ENCODE assay signal across 10 cellular contexts in genomic region chr1:15965228-15965767, GRCh38. TPM values are rescaled to one million over a fixed set of nuclear protein-coding genes. Genes with fewer than 3 reads are reported as not detected.
A peak's percentile ranks its signal among the peaks of the same experiment; 100 is the strongest.
DNase-seq lines count a peak whose midpoint lies in the region; ATAC-seq and TF ChIP-seq lines count a peak whose summit lies in the region.
"Had no signal": no experiment of that assay in that cellular context is flagged by ENCODE, and none has a peak within 500 bp of the region (broad histone marks: within the 10 kb centered on the region; RNA-seq: fewer than 3 reads in every experiment).

No MANE protein-coding gene starts in this region.

- peak; percentile 19 for ATAC-seq in activated CD8-positive, alpha-beta T cell treated with anti-CD3 and anti-CD28 coated beads for 36 hours
- ATAC-seq in foreskin keratinocyte (no peak), left colon (no peak), GM18520 (IDR thresholded peaks at IDR 0.05; ENCODE audit: unreplicated experiment) (no peak)

- no peaks in the 10 kb centered on the region for H3K27me3 Mint-ChIP-seq in activated CD8-positive, alpha-beta T cell treated with anti-CD3 and anti-CD28 coated beads for 36 hours

- H3K27me3 ChIP-seq in foreskin keratinocyte = no peaks in the 10 kb centered on the region

- no peak for TF ChIP-seq CTCF in activated CD8-positive, alpha-beta T cell treated with anti-CD3 and anti-CD28 coated beads for 36 hours (IDR thresholded peaks at IDR 0.05)
- no peak for TF ChIP-seq CTCF in foreskin keratinocyte (conservative IDR thresholded peaks at IDR 0.05)

- POLR2A ChIA-PET in activated CD8-positive, alpha-beta T cell treated with anti-CD3 and anti-CD28 coated beads for 36 hours (lab: Charles Lee) = interaction anchor here (0.6 to 4.4 kb wide), 10 partner anchors 10 to 132 kb away, joined by 3 to 50 read pairs (median 4); partner anchors contain the start of genes SPEN and ZBTB17

- peaks cover 90% of the 10 kb centered on the region for H3K4me1 Mint-ChIP-seq in activated CD8-positive, alpha-beta T cell treated with anti-CD3 and anti-CD28 coated beads for 36 hours (ENCODE audit: low read depth)

- no peaks in the 10 kb centered on the region for H3K9me3 Mint-ChIP-seq in activated CD8-positive, alpha-beta T cell treated with anti-CD3 and anti-CD28 coated beads for 36 hours

- CTCF ChIA-PET in activated CD8-positive, alpha-beta T cell treated with anti-CD3 and anti-CD28 coated beads for 36 hours (lab: Charles Lee) = interaction anchor here (1.0 to 1.8 kb wide), 6 partner anchors 9 to 118 kb away, joined by 4 to 7 read pairs (median 5); partner anchors contain the start of genes SPEN and ZBTB17

- H3K27ac Mint-ChIP-seq in activated CD8-positive, alpha-beta T cell treated with anti-CD3 and anti-CD28 coated beads for 36 hours = peak overlapping the region; percentile 99

- TF ChIP-seq POLR2A in GM15510 (IDR thresholded peaks at IDR 0.05; ENCODE audit: borderline replicate concordance, extremely low read depth, insufficient read length) = peak; percentile 14

- peak overlapping the region; percentile 75 for H3K27ac ChIP-seq in foreskin keratinocyte
- H3K27ac ChIP-seq in skin epidermis = peak overlapping the region in 19 of 21 experiments; percentile 2 to 86 (median 71)

- peaks cover 20% of the 10 kb centered on the region for H3K4me1 ChIP-seq in foreskin keratinocyte

- H3K4me3 Mint-ChIP-seq in activated CD8-positive, alpha-beta T cell treated with anti-CD3 and anti-CD28 coated beads for 36 hours = peak overlapping the region; percentile 72

- intact Hi-C loops in activated CD8-positive, alpha-beta T cell treated with anti-CD3 and anti-CD28 coated beads for 36 hours (cut with micrococcal nuclease) = loop anchor here (2.0 to 5.0 kb wide), 4 partner anchors 14 to 130 kb away; no protein-coding TSS in a partner anchor
- intact Hi-C loops in left colon (cut with DNase I, micrococcal nuclease) = no loop called here

- no peak overlapping the region for H3K4me3 ChIP-seq in skin epidermis

- DNase-seq in activated CD8-positive, alpha-beta T cell treated with anti-CD3 and anti-CD28 coated beads for 36 hours = peak; percentile 54
- no peak for DNase-seq in foreskin keratinocyte
- DNase-seq in left colon = no peak
- no peak for DNase-seq in SK-N-DZ (ENCODE audit: low spot score)
- no peak for DNase-seq in DMS79 treated with DMSO at 0.1 percent for 48 hours (lab: John Stamatoyannopoulos, UW)
- DNase-seq: NCI-H1092 had no signal

- H3K36me3 Mint-ChIP-seq in activated CD8-positive, alpha-beta T cell treated with anti-CD3 and anti-CD28 coated beads for 36 hours (ENCODE audit: low read depth) = peaks cover 48% of the 10 kb centered on the region

RNA-seq across cellular contexts. Expression of gene ZBTB17, which starts 10.6 kb away (rescaled TPM):
- total RNA-seq in activated CD8-positive, alpha-beta T cell treated with anti-CD3 and anti-CD28 coated beads for 36 hours = 10 to 100 TPM; 44.1 to 45.7 TPM
- total RNA-seq in foreskin keratinocyte (29.7 and 29.8 TPM in 2 replicates), left colon (10 to 100 TPM; 29.1 to 30.0 TPM)
- polyA plus RNA-seq in foreskin keratinocyte = 22.0 and 26.5 TPM in 2 replicates
- polyA plus RNA-seq in SK-N-DZ (2014; cell fraction: cytosol; rRNA removed) = 30.0 and 32.6 TPM in 2 replicates
- polyA plus RNA-seq in SK-N-DZ (2014; cell fraction: nucleus; rRNA removed) = 143 and 161 TPM in 2 replicates

RNA-seq across cellular contexts. Expression of gene SRARP, which starts 38.7 kb away (rescaled TPM):
- total RNA-seq in activated CD8-positive, alpha-beta T cell treated with anti-CD3 and anti-CD28 coated beads for 36 hours = not detected
- not detected in 2 replicates for total RNA-seq in foreskin keratinocyte
- not detected in 2 replicates for polyA plus RNA-seq in foreskin keratinocyte
- not detected for total RNA-seq in left colon
- polyA plus RNA-seq in SK-N-DZ (2014; cell fraction: cytosol; rRNA removed) = not detected in 2 replicates
- polyA plus RNA-seq in SK-N-DZ (2014; cell fraction: nucleus; rRNA removed) = not detected in 2 replicates
- total RNA-seq: activated CD8-positive, alpha-beta memory T cell treated with anti-CD3 and anti-CD28 coated beads for 36 hours had no signal

RNA-seq across cellular contexts. Expression of gene HSPB7, which starts 52.5 kb away (rescaled TPM):
- not detected for total RNA-seq in activated CD8-positive, alpha-beta T cell treated with anti-CD3 and anti-CD28 coated beads for 36 hours
- total RNA-seq in foreskin keratinocyte (not detected in 2 replicates), left colon (10 to 100 TPM in 1 of 2 donors, under 1 TPM in 1; 0.73 to 17.6 TPM)
- not detected in 2 replicates for polyA plus RNA-seq in foreskin keratinocyte
- polyA plus RNA-seq in SK-N-DZ (2014; cell fraction: cytosol; rRNA removed) = 0.06 and 0.25 TPM in 2 replicates
- polyA plus RNA-seq in SK-N-DZ (2014; cell fraction: nucleus; rRNA removed) = 0.09 TPM in 1 of 2 replicates, not detected in the other
- total RNA-seq: activated CD8-positive, alpha-beta memory T cell treated with anti-CD3 and anti-CD28 coated beads for 36 hours had no signal

RNA-seq across cellular contexts. Expression of gene CLCNKA, which starts 56.5 kb away (rescaled TPM):
- total RNA-seq in activated CD8-positive, alpha-beta T cell treated with anti-CD3 and anti-CD28 coated beads for 36 hours = not detected
- total RNA-seq in foreskin keratinocyte (not detected in 2 replicates), left colon (1 to 10 TPM in 1 of 2 donors, under 1 TPM in 1; 0.73 to 1.7 TPM)
- not detected in 2 replicates for polyA plus RNA-seq in foreskin keratinocyte
- not detected in 2 replicates for polyA plus RNA-seq in SK-N-DZ (2014; cell fraction: cytosol; rRNA removed)
- polyA plus RNA-seq in SK-N-DZ (2014; cell fraction: nucleus; rRNA removed) = not detected in 2 replicates
- total RNA-seq: activated CD8-positive, alpha-beta memory T cell treated with anti-CD3 and anti-CD28 coated beads for 36 hours had no signal
